In genomic region chr9:34651876-34652602, GRCh38 we compare ENCODE assay signal across 8 cellular contexts. TPM values are rescaled to one million over a fixed set of nuclear protein-coding genes. Genes with fewer than 3 reads are reported as not detected.
DNase-seq lines count a peak whose midpoint lies in the region; ATAC-seq and TF ChIP-seq lines count a peak whose summit lies in the region.

TSS of gene IL11RA (plus strand) at chr9:34652185. CDS start at chr9:34655218, 3,033 bp downstream.

- peak; percentile 54 for ATAC-seq in CD8-positive, alpha-beta T cell
- ATAC-seq in activated CD4-positive, alpha-beta T cell treated with anti-CD3 and anti-CD28 coated beads for 36 hours: peak; percentile 91
- ATAC-seq in left lung (peak; percentile 92), HG03565 (IDR thresholded peaks at IDR 0.05; ENCODE audit: unreplicated experiment) (no peak), HG03520 (IDR thresholded peaks at IDR 0.05; ENCODE audit: unreplicated experiment) (no peak)

- DNase-seq in CD8-positive, alpha-beta T cell: peak in 2 of 7 experiments; percentile 36 to 50
- DNase-seq in HuH-7 (ENCODE audit: low spot score) (peak; percentile 88), dorsolateral prefrontal cortex (peak; percentile 28 to 92 (median 84)), left lung (peak; percentile 90 to 93)
- peak; percentile 85 for DNase-seq in activated CD4-positive, alpha-beta T cell treated with anti-CD3 and anti-CD28 coated beads for 36 hours
- peak; percentile 78 for DNase-seq in stimulated activated CD4-positive, alpha-beta T cell treated with anti-CD3 and anti-CD28 coated beads, Interleukin-1b, Interleukin-23, amount 100 ng/mL, for 48 hours

- H3K4me1 Mint-ChIP-seq in CD8-positive, alpha-beta T cell (ENCODE audit: low read depth): peaks cover 39% of the 10 kb centered on the region
- H3K4me1 Mint-ChIP-seq in activated CD4-positive, alpha-beta T cell treated with anti-CD3 and anti-CD28 coated beads for 36 hours: peaks cover 37% of the 10 kb centered on the region

- no peaks in the 10 kb centered on the region for H3K27me3 ChIP-seq in CD8-positive, alpha-beta T cell (ENCODE audit: insufficient read depth, low read length)
- H3K27me3 ChIP-seq in dorsolateral prefrontal cortex (no peaks in the 10 kb centered on the region), left lung (no peaks in the 10 kb centered on the region)

- TF ChIP-seq CTCF in CD8-positive, alpha-beta T cell (IDR thresholded peaks at IDR 0.05): no peak
- TF ChIP-seq CTCF in dorsolateral prefrontal cortex (IDR thresholded peaks at IDR 0.05 in 54 of 56, conservative IDR thresholded peaks at IDR 0.05 in 2 of 56; ENCODE audit: low read depth in 1 of 56, partially characterized antibody in 56 of 56) (peak in 32 of 56 donors; percentile 1 to 55 (median 31)), left lung (IDR thresholded peaks at IDR 0.05) (no peak)

- no peaks in the 10 kb centered on the region for H3K9me3 ChIP-seq in CD8-positive, alpha-beta T cell (ENCODE audit: low read length)
- H3K9me3 ChIP-seq in left lung: no peaks in the 10 kb centered on the region

- peaks cover 30% of the 10 kb centered on the region for H3K4me1 ChIP-seq in CD8-positive, alpha-beta T cell (ENCODE audit: insufficient read depth, low read length)
- peaks cover 30 to 48% of the 10 kb centered on the region in 2 donors for H3K4me1 ChIP-seq in left lung

- no peaks in the 10 kb centered on the region for H3K9me3 Mint-ChIP-seq in CD8-positive, alpha-beta T cell
- no peaks in the 10 kb centered on the region for H3K9me3 Mint-ChIP-seq in activated CD4-positive, alpha-beta T cell treated with anti-CD3 and anti-CD28 coated beads for 36 hours (ENCODE audit: low read depth)

- peaks cover 46% of the 10 kb centered on the region for H3K36me3 Mint-ChIP-seq in CD8-positive, alpha-beta T cell
- peaks cover 25% of the 10 kb centered on the region for H3K36me3 Mint-ChIP-seq in activated CD4-positive, alpha-beta T cell treated with anti-CD3 and anti-CD28 coated beads for 36 hours (ENCODE audit: low read depth)

- intact Hi-C loops in CD8-positive, alpha-beta T cell (cut with DNase I, micrococcal nuclease): no loop called here
- intact Hi-C loops in activated CD4-positive, alpha-beta T cell treated with anti-CD3 and anti-CD28 coated beads for 36 hours (cut with DNase I, micrococcal nuclease): no loop called here
- intact Hi-C loops in dorsolateral prefrontal cortex (cut with DNase I) (no loop called here), left lung (cut with DNase I) (no loop called here)

- H3K27ac ChIP-seq in CD8-positive, alpha-beta T cell (ENCODE audit: low read depth, low read length): no peak within 1 kb of the TSS
- H3K27ac ChIP-seq in dorsolateral prefrontal cortex: peak within 1 kb of the TSS in 58 of 59 donors; percentile 53 to 92 (median 80)
- H3K27ac ChIP-seq in left lung: peak within 1 kb of the TSS; percentile 61 to 64

- H3K36me3 ChIP-seq in CD8-positive, alpha-beta T cell (ENCODE audit: insufficient read depth, low read length): peaks cover 22% of the 10 kb centered on the region
- H3K36me3 ChIP-seq in left lung: peaks cover 0 to 22% of the 10 kb centered on the region in 2 donors

- CTCF ChIA-PET in CD8-positive, alpha-beta T cell (lab: Charles Lee): interaction anchor here (1.2 to 1.7 kb wide), 2 partner anchors 12 to 49 kb away, joined by 3 to 4 read pairs; no protein-coding TSS in a partner anchor
- CTCF ChIA-PET in activated CD4-positive, alpha-beta T cell treated with anti-CD3 and anti-CD28 coated beads for 36 hours (lab: Charles Lee): interaction anchor here (0.7 to 10.8 kb wide), 3 partner anchors 12 to 920 kb away, joined by 3 to 131 read pairs (median 5); partner anchors contain the start of gene SIGMAR1

- H3K27me3 Mint-ChIP-seq in CD8-positive, alpha-beta T cell (ENCODE audit: low read depth): no peaks in the 10 kb centered on the region
- H3K27me3 Mint-ChIP-seq in activated CD4-positive, alpha-beta T cell treated with anti-CD3 and anti-CD28 coated beads for 36 hours: no peaks in the 10 kb centered on the region

- no peak within 1 kb of the TSS for H3K4me3 Mint-ChIP-seq in CD8-positive, alpha-beta T cell
- H3K4me3 Mint-ChIP-seq in activated CD4-positive, alpha-beta T cell treated with anti-CD3 and anti-CD28 coated beads for 36 hours: peak within 1 kb of the TSS; percentile 6

- no peak within 1 kb of the TSS for H3K4me3 ChIP-seq in CD8-positive, alpha-beta T cell (ENCODE audit: low read depth, low read length)
- H3K4me3 ChIP-seq in dorsolateral prefrontal cortex: peak within 1 kb of the TSS; percentile 24 to 68 (median 50)
- H3K4me3 ChIP-seq in left lung: peak within 1 kb of the TSS; percentile 15 to 33

- POLR2A ChIA-PET in CD8-positive, alpha-beta T cell (lab: Charles Lee): interaction anchor here (1.2 kb wide), 1 partner anchor 13 kb away, joined by 4 read pairs; no protein-coding TSS in a partner anchor
- POLR2A ChIA-PET in activated CD4-positive, alpha-beta T cell treated with anti-CD3 and anti-CD28 coated beads for 36 hours (lab: Charles Lee): no interaction called here

- H3K27ac Mint-ChIP-seq in CD8-positive, alpha-beta T cell: peak within 1 kb of the TSS; percentile 58
- H3K27ac Mint-ChIP-seq in activated CD4-positive, alpha-beta T cell treated with anti-CD3 and anti-CD28 coated beads for 36 hours: peak within 1 kb of the TSS; percentile 24

RNA-seq across cellular contexts. Expression of gene IL11RA, which starts in this region (rescaled TPM):
- total RNA-seq in CD8-positive, alpha-beta T cell: 10 to 100 TPM; 67.5 to 68.9 TPM
- total RNA-seq in activated CD4-positive, alpha-beta T cell treated with anti-CD3 and anti-CD28 coated beads for 36 hours: 10 to 100 TPM; 18.3 to 21.3 TPM
- 10 to 100 TPM; 14.7 to 58.5 (median 30.4) TPM for total RNA-seq in dorsolateral prefrontal cortex
- 10 to 100 TPM; 13.8 to 17.6 TPM for total RNA-seq in left lung

Comparison
In these comparisons a context has a peak if more than half of its experiments do, and no peak if none do; other contexts are left out.
1. ATAC-seq: peak in CD8-positive, alpha-beta T cell (single experiment), activated CD4-positive, alpha-beta T cell treated with anti-CD3 and anti-CD28 coated beads for 36 hours (single experiment) and left lung (single experiment); none in HG03565 (single experiment) and HG03520 (single experiment).
2. CTCF ChIP-seq: peak in dorsolateral prefrontal cortex (32 of 56); none in CD8-positive, alpha-beta T cell (single experiment) and left lung (0 of 2).